In genomic region chrX:19183777-19184485, GRCh38 we compare ENCODE assay signal across 14 cellular contexts.
"Had no signal": no experiment of that assay in that cellular context is flagged by ENCODE, and none has a peak within 500 bp of the region (broad histone marks: within the 10 kb centered on the region; RNA-seq: fewer than 3 reads in every experiment).

No MANE protein-coding gene starts in this region.

- DNase-seq: activated gamma-delta T cell; activated T-cell treated with anti-CD3 and anti-CD28 coated beads, Interleukin-2, amount 50 U/mL, for 1 hour; amygdala; brain microvascular endothelial cell; dermis blood vessel endothelial cell; endodermal cell; erythroblast; naive B cell; sigmoid colon; stimulated activated CD4-positive, alpha-beta T cell treated with anti-CD3 and anti-CD28 coated beads, Interleukin-4, amount 100 ng/mL, for 1 hour; stimulated activated CD8-positive, alpha-beta memory T cell treated with anti-CD3 and anti-CD28 coated beads, Interleukin-4, amount 100 ng/mL, for 48 hours; stimulated activated naive CD8-positive, alpha-beta T cell treated with anti-CD3 and anti-CD28 coated beads, Interleukin-15, Interleukin-2, amounts not matched to agents 100 U/mL and 50 U/mL, for 24 hours; SW 1271; upper lobe of right lung had no signal

- H3K4me1 ChIP-seq: sigmoid colon, upper lobe of right lung had no signal

- H3K27ac ChIP-seq: brain microvascular endothelial cell, sigmoid colon, upper lobe of right lung had no signal

- H3K9me3 ChIP-seq: sigmoid colon, upper lobe of right lung had no signal

- H3K36me3 ChIP-seq: brain microvascular endothelial cell, sigmoid colon, upper lobe of right lung had no signal

- H3K27me3 ChIP-seq: brain microvascular endothelial cell, sigmoid colon, upper lobe of right lung had no signal

- H3K4me3 ChIP-seq: sigmoid colon, upper lobe of right lung had no signal
